14 cellular contexts compared by ENCODE assay signal in genomic region chr4:124061413-124061812, GRCh38.
DNase-seq lines count a peak whose midpoint lies in the region; ATAC-seq and TF ChIP-seq lines count a peak whose summit lies in the region.
"Had no signal": no experiment of that assay in that cellular context is flagged by ENCODE, and none has a peak within 500 bp of the region (broad histone marks: within the 10 kb centered on the region; RNA-seq: fewer than 3 reads in every experiment).

No MANE protein-coding gene starts in this region.

- no peak overlapping the region for H3K4me2 ChIP-seq in fibroblast of lung (ENCODE audit: extremely low read depth, insufficient read depth, low read length)
- H3K4me2 ChIP-seq: A549 had no signal

- TF ChIP-seq POLR2A in prostate gland (IDR thresholded peaks at IDR 0.05) = no peak

- no peak overlapping the region for H3K9ac ChIP-seq in fibroblast of lung (ENCODE audit: insufficient read depth, low read length)

- H2AFZ ChIP-seq in fibroblast of lung (ENCODE audit: low read length) = no peak overlapping the region

- H4K20me1 ChIP-seq in fibroblast of lung (ENCODE audit: control insufficient read depth, extremely low read depth, insufficient read depth, low read length) = no peaks in the 10 kb centered on the region

- ATAC-seq in HG02852 (IDR thresholded peaks at IDR 0.05; ENCODE audit: unreplicated experiment) (no peak), HG03565 (IDR thresholded peaks at IDR 0.05; ENCODE audit: unreplicated experiment) (no peak)
- ATAC-seq: A549 had no signal

- no peaks in the 10 kb centered on the region for H3K36me3 ChIP-seq in fibroblast of lung (ENCODE audit: control insufficient read depth, insufficient read depth, low read length)
- H3K36me3 ChIP-seq in prostate gland = no peaks in the 10 kb centered on the region

- H3K4me1 ChIP-seq in fibroblast of lung (ENCODE audit: control insufficient read depth, extremely low read depth, insufficient read depth, low read length) (peaks cover 2% of the 10 kb centered on the region), prostate gland (replicated peaks) (no peaks in the 10 kb centered on the region)
- H3K4me1 ChIP-seq: A549 had no signal

- H3K9me3 ChIP-seq in fibroblast of lung (ENCODE audit: control insufficient read depth, insufficient read depth, low read depth, low read length) (no peaks in the 10 kb centered on the region), prostate gland (no peaks in the 10 kb centered on the region)
- H3K9me3 ChIP-seq: A549 had no signal

- H3K4me3 ChIP-seq in fibroblast of lung (replicated peaks in 1 of 4; ENCODE audit: control extremely low read depth in 1 of 4, insufficient read depth in 1 of 4, low read depth in 3 of 4, low read length in 4 of 4) (no peak overlapping the region), prostate gland (no peak overlapping the region)
- H3K4me3 ChIP-seq: A549 had no signal

- no peaks in the 10 kb centered on the region for H3K27me3 ChIP-seq in fibroblast of lung (ENCODE audit: control insufficient read depth, insufficient read depth, low read length)
- H3K27me3 ChIP-seq in prostate gland (replicated peaks; ENCODE audit: insufficient read depth) = no peaks in the 10 kb centered on the region

- DNase-seq in A172 (ENCODE audit: low spot score) (peak; percentile 11), RPMI7951 (ENCODE audit: low read depth) (peak; percentile 94), fibroblast of lung (ENCODE audit: low read depth in 2 of 2) (peak; percentile 78 to 86), renal cortical epithelial cell (ENCODE audit: low read depth) (peak; percentile 63), prostate gland (ENCODE audit: low spot score) (no peak), NCI-H187 (lab: John Stamatoyannopoulos, UW) (no peak)
- DNase-seq: DND-41; effector CD8-positive, alpha-beta T cell; immature natural killer cell; NCI-H2171 treated with DMSO at 0.1 percent for 48 hours; stimulated activated CD4-positive, alpha-beta T cell treated with anti-CD3 and anti-CD28 coated beads, Interleukin-4, amount 100 ng/mL, for 1 hour had no signal

- intact Hi-C loops in prostate gland (cut with DNase I) = no loop called here

- no peak overlapping the region for H3K27ac ChIP-seq in fibroblast of lung (ENCODE audit: insufficient read depth, low read length)
- no peak overlapping the region for H3K27ac ChIP-seq in prostate gland
- H3K27ac ChIP-seq: A549 had no signal

- TF ChIP-seq CTCF in fibroblast of lung (conservative IDR thresholded peaks at IDR 0.05 in 1 of 2, IDR thresholded peaks at IDR 0.05 in 1 of 2; ENCODE audit: low read depth in 1 of 2, low read length in 2 of 2) (no peak), prostate gland (IDR thresholded peaks at IDR 0.05) (no peak)

- H3K79me2 ChIP-seq in fibroblast of lung (ENCODE audit: control insufficient read depth, insufficient read depth, low read length) = no peaks in the 10 kb centered on the region

Comparison
In these comparisons a context has a peak if more than half of its experiments do, and no peak if none do; other contexts are left out.
1. DNase-seq: peak in A172 (single experiment), RPMI7951 (single experiment), fibroblast of lung (2 of 2) and renal cortical epithelial cell (single experiment); none in prostate gland (single experiment) and NCI-H187 (0 of 2).